In genomic region chr19:48444129-48444932, GRCh38 we compare ENCODE assay signal across 9 cellular contexts.
A peak's percentile ranks its signal among the peaks of the same experiment; 100 is the strongest.
DNase-seq lines count a peak whose midpoint lies in the region; ATAC-seq and TF ChIP-seq lines count a peak whose summit lies in the region.
"Had no signal": no experiment of that assay in that cellular context is flagged by ENCODE, and none has a peak within 500 bp of the region (broad histone marks: within the 10 kb centered on the region; RNA-seq: fewer than 3 reads in every experiment).

No MANE protein-coding gene starts in this region.

- DNase-seq in GM10266 (ENCODE audit: extremely low spot score) (peak; percentile 47), NCI-H748 (lab: John Stamatoyannopoulos, UW; ENCODE audit: unreplicated experiment) (peak; percentile 49), retinal pigment epithelial cell (ENCODE audit: low read depth) (no peak), GF-D8 (lab: John Stamatoyannopoulos, UW) (no peak), NAMALWA (ENCODE audit: low spot score) (no peak), NCI-H2081 treated with DMSO at 0.1 percent for 48 hours (lab: John Stamatoyannopoulos, UW) (no peak)
- DNase-seq in effector memory CD8-positive, alpha-beta T cell: no peak
- DNase-seq: stimulated activated naive CD4-positive, alpha-beta T cell treated with Interleukin-2 at 50 U/mL for 16 hours had no signal

- peaks cover 30% of the 10 kb centered on the region for H3K36me3 Mint-ChIP-seq in effector memory CD8-positive, alpha-beta T cell (ENCODE audit: insufficient read depth)

- peaks cover 16 to 27% of the 10 kb centered on the region in 2 donors for H3K27me3 Mint-ChIP-seq in effector memory CD8-positive, alpha-beta T cell

- H3K4me3 Mint-ChIP-seq in effector memory CD8-positive, alpha-beta T cell: peak overlapping the region; percentile 88 to 95

- peaks cover 21 to 34% of the 10 kb centered on the region in 2 donors for H3K4me1 Mint-ChIP-seq in effector memory CD8-positive, alpha-beta T cell (ENCODE audit: low read depth in 2 of 2)

- TF ChIP-seq CTCF in GM10266 (IDR thresholded peaks at IDR 0.05; ENCODE audit: control insufficient read depth, insufficient read depth, low read depth, missing control alignments) (no peak), retinal pigment epithelial cell (conservative IDR thresholded peaks at IDR 0.05; ENCODE audit: low read depth, low read length) (no peak)

- peak overlapping the region; percentile 50 to 98 for H3K27ac Mint-ChIP-seq in effector memory CD8-positive, alpha-beta T cell

- peak overlapping the region; percentile 96 for H3K4me3 ChIP-seq in retinal pigment epithelial cell (ENCODE audit: low read length)

- no peak for ATAC-seq in effector memory CD8-positive, alpha-beta T cell (replicated peaks)
- no peak for ATAC-seq in HG02840 (IDR thresholded peaks at IDR 0.05; ENCODE audit: low FRiP score, unreplicated experiment)

- no peaks in the 10 kb centered on the region for H3K9me3 Mint-ChIP-seq in effector memory CD8-positive, alpha-beta T cell

Comparison
In these comparisons a context has a peak if more than half of its experiments do, and no peak if none do; other contexts are left out.
1. DNase-seq: peak in GM10266 (single experiment) and NCI-H748 (single experiment); none in effector memory CD8-positive, alpha-beta T cell (0 of 3), retinal pigment epithelial cell (single experiment), GF-D8 (single experiment), NAMALWA (single experiment) and NCI-H2081 treated with DMSO at 0.1 percent for 48 hours (single experiment).